Comparison of ENCODE assay signal across 17 cellular contexts in genomic region chr16:50178397-50179018, GRCh38. TPM values are rescaled to one million over a fixed set of nuclear protein-coding genes. Genes with fewer than 3 reads are reported as not detected.
DNase-seq lines count a peak whose midpoint lies in the region; ATAC-seq and TF ChIP-seq lines count a peak whose summit lies in the region.
"Had no signal": no experiment of that assay in that cellular context is flagged by ENCODE, and none has a peak within 500 bp of the region (broad histone marks: within the 10 kb centered on the region; RNA-seq: fewer than 3 reads in every experiment).

No MANE protein-coding gene starts in this region.

- intact Hi-C loops in prostate gland (cut with DNase I): no loop called here

- H3K4me3 Mint-ChIP-seq in activated T-cell treated with anti-CD3 and anti-CD28 coated beads, Interleukin-2, amount 50 U/mL, for 72 hours: no peak overlapping the region
- peak overlapping the region in 1 of 4 donors; percentile 55 for H3K4me3 Mint-ChIP-seq in CD4-positive, CD25-positive, alpha-beta regulatory T cell
- H3K4me3 Mint-ChIP-seq in activated naive CD8-positive, alpha-beta T cell treated with anti-CD3 and anti-CD28 coated beads, Interleukin-2, amount 50 U/mL, for 24 hours: no peak overlapping the region

- H3K27ac ChIP-seq in CD4-positive, CD25-positive, alpha-beta regulatory T cell (ENCODE audit: insufficient read depth, low read length, poor library complexity, severe bottlenecking): peak overlapping the region; percentile 8
- H3K27ac ChIP-seq in foreskin keratinocyte (no peak overlapping the region), prostate gland (no peak overlapping the region)

- WGBS in prostate gland: 85% methylated on average over 2 of the region's 2 CpGs

- no peaks in the 10 kb centered on the region for H3K27me3 Mint-ChIP-seq in activated T-cell treated with anti-CD3 and anti-CD28 coated beads, Interleukin-2, amount 50 U/mL, for 72 hours (ENCODE audit: low read depth)
- no peaks in the 10 kb centered on the region for H3K27me3 Mint-ChIP-seq in CD4-positive, CD25-positive, alpha-beta regulatory T cell
- no peaks in the 10 kb centered on the region for H3K27me3 Mint-ChIP-seq in activated naive CD8-positive, alpha-beta T cell treated with anti-CD3 and anti-CD28 coated beads, Interleukin-2, amount 50 U/mL, for 24 hours

- H3K9me3 Mint-ChIP-seq in activated T-cell treated with anti-CD3 and anti-CD28 coated beads, Interleukin-2, amount 50 U/mL, for 72 hours: no peaks in the 10 kb centered on the region
- H3K9me3 Mint-ChIP-seq in CD4-positive, CD25-positive, alpha-beta regulatory T cell: no peaks in the 10 kb centered on the region
- H3K9me3 Mint-ChIP-seq in activated naive CD8-positive, alpha-beta T cell treated with anti-CD3 and anti-CD28 coated beads, Interleukin-2, amount 50 U/mL, for 24 hours: no peaks in the 10 kb centered on the region

- no peak overlapping the region for H3K4me3 ChIP-seq in CD4-positive, CD25-positive, alpha-beta regulatory T cell (ENCODE audit: low read depth, low read length)
- no peak overlapping the region for H3K4me3 ChIP-seq in prostate gland

- H3K27ac Mint-ChIP-seq in activated T-cell treated with anti-CD3 and anti-CD28 coated beads, Interleukin-2, amount 50 U/mL, for 72 hours: peak overlapping the region; percentile 95
- H3K27ac Mint-ChIP-seq in CD4-positive, CD25-positive, alpha-beta regulatory T cell: peak overlapping the region in 1 of 3 donors; percentile 42
- H3K27ac Mint-ChIP-seq in activated naive CD8-positive, alpha-beta T cell treated with anti-CD3 and anti-CD28 coated beads, Interleukin-2, amount 50 U/mL, for 24 hours: no peak overlapping the region

- no peaks in the 10 kb centered on the region for H3K27me3 ChIP-seq in CD4-positive, CD25-positive, alpha-beta regulatory T cell (ENCODE audit: control insufficient read depth, insufficient read depth, low read length)
- H3K27me3 ChIP-seq in foreskin keratinocyte (no peaks in the 10 kb centered on the region), prostate gland (replicated peaks; ENCODE audit: insufficient read depth) (no peaks in the 10 kb centered on the region)

- H3K36me3 Mint-ChIP-seq in activated T-cell treated with anti-CD3 and anti-CD28 coated beads, Interleukin-2, amount 50 U/mL, for 72 hours (ENCODE audit: insufficient read depth in 2 of 2): no peaks in the 10 kb centered on the region
- H3K36me3 Mint-ChIP-seq in CD4-positive, CD25-positive, alpha-beta regulatory T cell: peaks cover 19% of the 10 kb centered on the region
- H3K36me3 Mint-ChIP-seq in activated naive CD8-positive, alpha-beta T cell treated with anti-CD3 and anti-CD28 coated beads, Interleukin-2, amount 50 U/mL, for 24 hours (ENCODE audit: low read depth): peaks cover 10% of the 10 kb centered on the region

- H3K4me1 Mint-ChIP-seq in activated T-cell treated with anti-CD3 and anti-CD28 coated beads, Interleukin-2, amount 50 U/mL, for 72 hours (ENCODE audit: low read depth): peaks cover 46% of the 10 kb centered on the region
- H3K4me1 Mint-ChIP-seq in CD4-positive, CD25-positive, alpha-beta regulatory T cell: peaks cover 39 to 70% (median 48%) of the 10 kb centered on the region in 4 donors
- peaks cover 41% of the 10 kb centered on the region for H3K4me1 Mint-ChIP-seq in activated naive CD8-positive, alpha-beta T cell treated with anti-CD3 and anti-CD28 coated beads, Interleukin-2, amount 50 U/mL, for 24 hours

- H3K4me1 ChIP-seq in CD4-positive, CD25-positive, alpha-beta regulatory T cell (ENCODE audit: control insufficient read depth, insufficient read depth, low read length, poor library complexity, severe bottlenecking): peaks cover 9% of the 10 kb centered on the region
- peaks cover 8% of the 10 kb centered on the region for H3K4me1 ChIP-seq in foreskin keratinocyte
- no peaks in the 10 kb centered on the region for H3K4me1 ChIP-seq in prostate gland (replicated peaks)

- H3K36me3 ChIP-seq in CD4-positive, CD25-positive, alpha-beta regulatory T cell (ENCODE audit: control insufficient read depth, insufficient read depth, low read length): no peaks in the 10 kb centered on the region
- no peaks in the 10 kb centered on the region for H3K36me3 ChIP-seq in prostate gland

- no peak for TF ChIP-seq POLR2A in prostate gland (IDR thresholded peaks at IDR 0.05)

- no peak for ATAC-seq in activated T-cell treated with anti-CD3 and anti-CD28 coated beads, Interleukin-2, amount 50 U/mL, for 72 hours (replicated peaks in 1 of 2)
- no peak for ATAC-seq in CD4-positive, CD25-positive, alpha-beta regulatory T cell (ENCODE audit: low read depth in 2 of 2)
- ATAC-seq in activated naive CD8-positive, alpha-beta T cell treated with anti-CD3 and anti-CD28 coated beads, Interleukin-2, amount 50 U/mL, for 24 hours: peak; percentile 40
- peak; percentile 21 for ATAC-seq in foreskin keratinocyte

- no peak for DNase-seq in activated T-cell treated with anti-CD3 and anti-CD28 coated beads, Interleukin-2, amount 50 U/mL, for 72 hours
- DNase-seq in activated T-cell treated with anti-CD3 and anti-CD28 coated beads, Interleukin-2, amount 50 U/mL, for 48 hours: no peak
- no peak for DNase-seq in CD4-positive, CD25-positive, alpha-beta regulatory T cell
- no peak for DNase-seq in activated naive CD8-positive, alpha-beta T cell treated with anti-CD3 and anti-CD28 coated beads, Interleukin-2, amount 50 U/mL, for 24 hours
- DNase-seq in foreskin keratinocyte (peak; percentile 70 to 79), NCI-H2029 treated with DMSO at 0.1 percent for 48 hours (lab: John Stamatoyannopoulos, UW) (no peak), prostate gland (ENCODE audit: low spot score) (no peak)
- DNase-seq: C1 segment of cervical spinal cord; GF-D8; GOT3; KG1; NCI-H1436; NCI-H2029; NCI-H2171 treated with DMSO at 0.1 percent for 48 hours; NCI-H446 treated with DMSO at 0.1 percent for 48 hours; NK-92 treated with Interleukin-12 subunit alpha and Interleukin-12 subunit beta, amount 100 ng/mL, for 24 hours; OCI-M1 had no signal

- no peaks in the 10 kb centered on the region for H3K9me3 ChIP-seq in CD4-positive, CD25-positive, alpha-beta regulatory T cell (ENCODE audit: control insufficient read depth in 2 of 2, low read length in 2 of 2)
- no peaks in the 10 kb centered on the region for H3K9me3 ChIP-seq in prostate gland

- no peak for TF ChIP-seq CTCF in foreskin keratinocyte (conservative IDR thresholded peaks at IDR 0.05)
- TF ChIP-seq CTCF in prostate gland (IDR thresholded peaks at IDR 0.05): no peak

RNA-seq across cellular contexts. Expression of gene TENT4B, which starts 25.4 kb away (rescaled TPM):
- 10 to 100 TPM; 27.5 to 29.0 TPM for total RNA-seq in activated T-cell treated with anti-CD3 and anti-CD28 coated beads, Interleukin-2, amount 50 U/mL, for 72 hours
- 19.7 TPM for total RNA-seq in CD4-positive, CD25-positive, alpha-beta regulatory T cell
- polyA plus RNA-seq in CD4-positive, CD25-positive, alpha-beta regulatory T cell: 1 to 10 TPM; 3.5 to 4.2 (median 3.5) TPM
- total RNA-seq in foreskin keratinocyte: 11.5 and 13.3 TPM in 2 replicates
- polyA plus RNA-seq in foreskin keratinocyte: 3.1 and 4.1 TPM in 2 replicates
- 10 to 100 TPM; 11.5 to 15.1 TPM for total RNA-seq in prostate gland

Comparison
In these comparisons a context has a peak if more than half of its experiments do, and no peak if none do; other contexts are left out.
1. ATAC-seq: peak in activated naive CD8-positive, alpha-beta T cell treated with anti-CD3 and anti-CD28 coated beads, Interleukin-2, amount 50 U/mL, for 24 hours (single experiment) and foreskin keratinocyte (single experiment); none in activated T-cell treated with anti-CD3 and anti-CD28 coated beads, Interleukin-2, amount 50 U/mL, for 72 hours (0 of 2) and CD4-positive, CD25-positive, alpha-beta regulatory T cell (0 of 2).
2. DNase-seq: peak in foreskin keratinocyte (2 of 2); none in activated T-cell treated with anti-CD3 and anti-CD28 coated beads, Interleukin-2, amount 50 U/mL, for 72 hours (0 of 2), activated T-cell treated with anti-CD3 and anti-CD28 coated beads, Interleukin-2, amount 50 U/mL, for 48 hours (0 of 2), CD4-positive, CD25-positive, alpha-beta regulatory T cell (0 of 3), activated naive CD8-positive, alpha-beta T cell treated with anti-CD3 and anti-CD28 coated beads, Interleukin-2, amount 50 U/mL, for 24 hours (single experiment), NCI-H2029 treated with DMSO at 0.1 percent for 48 hours (single experiment) and prostate gland (single experiment).